Comparison of ENCODE assay signal across 29 cellular contexts in genomic region chr12:12286441-12286840, GRCh38.
"Had no signal": no experiment of that assay in that cellular context is flagged by ENCODE, and none has a peak within 500 bp of the region (broad histone marks: within the 10 kb centered on the region; RNA-seq: fewer than 3 reads in every experiment).

No MANE protein-coding gene starts in this region.

- H3K4me1 ChIP-seq: colonic mucosa, gastrocnemius medialis, gastroesophageal sphincter had no signal

- H3K27ac ChIP-seq: colonic mucosa, coronary artery, dorsolateral prefrontal cortex, epithelial cell of prostate, esophagus muscularis mucosa, esophagus squamous epithelium, foreskin keratinocyte, gastrocnemius medialis, gastroesophageal sphincter, heart left ventricle, heart right ventricle had no signal

- H3K36me3 ChIP-seq: colonic mucosa, esophagus muscularis mucosa, esophagus squamous epithelium, gastrocnemius medialis, gastroesophageal sphincter, heart left ventricle, heart right ventricle had no signal

- DNase-seq: colonic mucosa; cortex of kidney; dermis blood vessel endothelial cell; dorsolateral prefrontal cortex; effector CD4-positive, alpha-beta T cell; effector CD8-positive, alpha-beta T cell; effector memory CD4-positive, alpha-beta T cell; effector memory CD8-positive, alpha-beta T cell; endodermal cell; erythroblast; esophagus squamous epithelium; foreskin fibroblast; foreskin keratinocyte; foreskin melanocyte; gastrocnemius medialis; glutamatergic neuron; head of caudate nucleus; heart left ventricle; heart right ventricle had no signal

- H3K9me3 ChIP-seq: colonic mucosa, esophagus muscularis mucosa, esophagus squamous epithelium, gastrocnemius medialis, gastroesophageal sphincter, heart left ventricle, heart right ventricle had no signal

- H3K9me3 Mint-ChIP-seq: dendritic cell treated with granulocyte-macrophage colony-stimulating factor and Interleukin-4, amounts not matched to agents 40 ng/mL and 50 ng/mL, for 4 days; effector memory CD8-positive, alpha-beta T cell had no signal

- ATAC-seq: effector memory CD8-positive, alpha-beta T cell; esophagus mucosa; foreskin keratinocyte; gastrocnemius medialis; gastroesophageal sphincter; heart left ventricle; heart right ventricle had no signal

- H3K27me3 ChIP-seq: colonic mucosa, dorsolateral prefrontal cortex, esophagus muscularis mucosa, gastrocnemius medialis, gastroesophageal sphincter, heart left ventricle, heart right ventricle had no signal

- H3K4me3 ChIP-seq: colonic mucosa, coronary artery, dorsolateral prefrontal cortex, esophagus muscularis mucosa, esophagus squamous epithelium, gastrocnemius medialis, gastroesophageal sphincter, heart left ventricle, heart right ventricle had no signal

- H3K27ac Mint-ChIP-seq: dendritic cell treated with granulocyte-macrophage colony-stimulating factor and Interleukin-4, amounts not matched to agents 40 ng/mL and 50 ng/mL, for 4 days; endodermal cell had no signal

- FAIRE-seq: colon, endometrium, endothelial cell of umbilical vein, frontal cortex had no signal

- H3K4me3 Mint-ChIP-seq: dendritic cell treated with granulocyte-macrophage colony-stimulating factor and Interleukin-4, amounts not matched to agents 40 ng/mL and 50 ng/mL, for 4 days; effector memory CD8-positive, alpha-beta T cell; endodermal cell had no signal
